In genomic region chr2:188726561-188727247, GRCh38 we compare ENCODE assay signal across 1 cellular context.
TF ChIP-seq lines count a peak whose summit lies in the region.

No MANE protein-coding gene starts in this region.

TF ChIP-seq in SK-N-SH, 30 proteins besides CTCF, POLR2A, EP300 and RAD21 (continued from another document):
- TF ChIP-seq SMC3 (IDR thresholded peaks at IDR 0.05; ENCODE audit: low read depth, low read length) = no peak
- no peak for TF ChIP-seq FOXJ3 (CRISPR knock-in tag; IDR thresholded peaks at IDR 0.05)
- no peak for TF ChIP-seq GATA2 (CRISPR knock-in tag; IDR thresholded peaks at IDR 0.05)
- no peak for TF ChIP-seq USF2 (IDR thresholded peaks at IDR 0.05; ENCODE audit: borderline replicate concordance, low read depth, low read length)
